Comparison of ENCODE assay signal across 10 cellular contexts in the genomic region with DNA sequence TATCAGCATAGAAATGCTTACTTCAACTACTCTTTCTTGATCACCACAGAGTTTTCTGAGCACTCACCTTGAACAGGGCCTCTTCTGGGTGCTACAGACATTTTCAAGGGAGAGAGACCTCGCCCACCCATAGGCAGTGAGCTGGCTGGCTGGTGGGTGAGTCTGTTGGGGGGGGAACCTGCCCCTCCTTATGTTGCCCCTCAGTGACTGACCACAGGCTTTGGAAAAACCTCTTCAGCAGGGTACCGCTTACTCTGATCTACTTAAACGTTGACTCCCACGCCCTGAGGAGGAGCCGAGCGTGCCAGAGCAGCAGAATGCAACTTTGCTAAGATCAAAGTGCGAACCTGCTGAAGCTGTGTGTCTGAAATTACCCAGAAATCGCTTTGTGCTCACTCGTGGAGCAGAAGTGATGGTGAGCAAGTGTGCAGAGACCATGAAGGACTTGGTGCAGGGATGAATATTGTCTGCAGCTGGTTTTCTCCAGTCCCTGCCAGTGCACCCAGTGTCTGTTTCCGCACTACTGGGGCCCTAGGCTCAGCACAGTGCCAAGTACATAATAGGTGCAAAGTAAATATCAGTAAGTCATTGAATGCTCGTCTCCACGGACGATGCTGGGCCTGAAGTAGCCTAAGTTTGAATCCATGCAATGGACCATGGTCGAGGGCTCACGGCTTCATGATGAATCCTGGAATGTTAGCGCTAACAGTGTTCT.
DNase-seq lines count a peak whose midpoint lies in the region; ATAC-seq lines count a peak whose summit lies in the region.
"Had no signal": no experiment of that assay in that cellular context is flagged by ENCODE, and none has a peak within 500 bp of the region (broad histone marks: within the 10 kb centered on the region; RNA-seq: fewer than 3 reads in every experiment).

No MANE protein-coding gene starts in this region.

- WGBS in mesendoderm (ENCODE audit: extremely low coverage, insufficient coverage, low lambda C conversion rate) = no CpG with 5 or more reads among the region's 16 CpGs

- no peaks in the 10 kb centered on the region for H3K9me3 ChIP-seq in naive thymus-derived CD4-positive, alpha-beta T cell (ENCODE audit: control insufficient read depth in 2 of 3, low read length in 3 of 3)
- H3K9me3 ChIP-seq: A549 had no signal

- no peak overlapping the region for H3K4me2 ChIP-seq in mesendoderm (ENCODE audit: low read length)
- H3K4me2 ChIP-seq: A549 had no signal

- no peaks in the 10 kb centered on the region for H3K27me3 Mint-ChIP-seq in naive thymus-derived CD4-positive, alpha-beta T cell
- no peaks in the 10 kb centered on the region for H3K27me3 Mint-ChIP-seq in stimulated activated naive CD8-positive, alpha-beta T cell treated with anti-CD3 and anti-CD28 coated beads, Interleukin-15, amount 100 ng/mL, for 72 hours

- no peak overlapping the region for H4K8ac ChIP-seq in mesendoderm (ENCODE audit: low read depth, low read length)

- peak overlapping the region; percentile 84 to 97 (median 94) for H3K27ac Mint-ChIP-seq in naive thymus-derived CD4-positive, alpha-beta T cell
- H3K27ac Mint-ChIP-seq in stimulated activated naive CD8-positive, alpha-beta T cell treated with anti-CD3 and anti-CD28 coated beads, Interleukin-15, amount 100 ng/mL, for 72 hours = peak overlapping the region; percentile 91 to 93

- no peak overlapping the region for H2BK15ac ChIP-seq in mesendoderm (replicated peaks; ENCODE audit: low read depth)

- no peak overlapping the region for H2BK5ac ChIP-seq in mesendoderm (ENCODE audit: low read length)

- H3K4me1 Mint-ChIP-seq in naive thymus-derived CD4-positive, alpha-beta T cell = peaks cover 42 to 74% (median 71%) of the 10 kb centered on the region in 7 donors
- H3K4me1 Mint-ChIP-seq in stimulated activated naive CD8-positive, alpha-beta T cell treated with anti-CD3 and anti-CD28 coated beads, Interleukin-15, amount 100 ng/mL, for 72 hours = peaks cover 88% of the 10 kb centered on the region

- no peaks in the 10 kb centered on the region for H3K27me3 ChIP-seq in naive thymus-derived CD4-positive, alpha-beta T cell (ENCODE audit: control insufficient read depth in 2 of 2, insufficient read depth in 2 of 2, low read length in 2 of 2)
- no peaks in the 10 kb centered on the region for H3K27me3 ChIP-seq in mesendoderm (ENCODE audit: insufficient read depth, low read length, poor library complexity)

- H2AK5ac ChIP-seq in mesendoderm (ENCODE audit: low read length) = no peak overlapping the region

- peak; percentile 38 for DNase-seq in activated gamma-delta T cell treated with Interleukin-2 at 50 U/mL for 16 hours
- no peak for DNase-seq in activated gamma-delta T cell (lab: John Stamatoyannopoulos, UW)
- DNase-seq in activated T-cell treated with anti-CD3 and anti-CD28 coated beads, Interleukin-2, amount 50 U/mL, for 48 hours = peak; percentile 74 to 77
- DNase-seq in naive thymus-derived CD4-positive, alpha-beta T cell = peak in 7 of 9 donors; percentile 44 to 57 (median 50)
- DNase-seq in stimulated activated naive CD8-positive, alpha-beta T cell treated with anti-CD3 and anti-CD28 coated beads, Interleukin-15, amount 100 ng/mL, for 72 hours = peak; percentile 64 to 79
- DNase-seq in mesendoderm = no peak
- no peak for DNase-seq in midbrain (lab: John Stamatoyannopoulos, UW)
- no peak for DNase-seq in NK-92 (lab: John Stamatoyannopoulos, UW; ENCODE audit: unreplicated experiment)
- DNase-seq: NCI-H1105 had no signal

- peak overlapping the region; percentile 64 to 76 (median 68) for H3K4me3 Mint-ChIP-seq in naive thymus-derived CD4-positive, alpha-beta T cell
- H3K4me3 Mint-ChIP-seq in stimulated activated naive CD8-positive, alpha-beta T cell treated with anti-CD3 and anti-CD28 coated beads, Interleukin-15, amount 100 ng/mL, for 72 hours = peak overlapping the region; percentile 76 to 80

- H3K9ac ChIP-seq in mesendoderm (ENCODE audit: low read length) = no peak overlapping the region

- H3K27ac ChIP-seq in naive thymus-derived CD4-positive, alpha-beta T cell (ENCODE audit: low read depth, low read length) = peak overlapping the region; percentile 67
- H3K27ac ChIP-seq in mesendoderm (ENCODE audit: low read depth, low read length) = no peak overlapping the region

- peak; percentile 32 for ATAC-seq in naive thymus-derived CD4-positive, alpha-beta T cell
- ATAC-seq in stimulated activated naive CD8-positive, alpha-beta T cell treated with anti-CD3 and anti-CD28 coated beads, Interleukin-15, amount 100 ng/mL, for 72 hours = peak; percentile 72
- ATAC-seq: A549 had no signal

- peaks cover 0 to 2% (median 0%) of the 10 kb centered on the region in 11 donors for H3K9me3 Mint-ChIP-seq in naive thymus-derived CD4-positive, alpha-beta T cell
- H3K9me3 Mint-ChIP-seq in stimulated activated naive CD8-positive, alpha-beta T cell treated with anti-CD3 and anti-CD28 coated beads, Interleukin-15, amount 100 ng/mL, for 72 hours = peaks cover 5 to 7% of the 10 kb centered on the region in 2 donors

- no peak overlapping the region for H3K18ac ChIP-seq in mesendoderm (ENCODE audit: low read length)

- no peak overlapping the region for H2BK120ac ChIP-seq in mesendoderm (ENCODE audit: low read depth, low read length)

- H3K4ac ChIP-seq in mesendoderm (ENCODE audit: low read depth, low read length) = no peak overlapping the region

- H3K79me2 ChIP-seq in mesendoderm (ENCODE audit: control insufficient read depth, insufficient read depth, low read length) = no peaks in the 10 kb centered on the region

- H3K4me1 ChIP-seq in naive thymus-derived CD4-positive, alpha-beta T cell (ENCODE audit: control insufficient read depth in 2 of 2, insufficient read depth in 2 of 2, low read length in 2 of 2) = peaks cover 14 to 62% of the 10 kb centered on the region in 2 donors
- H3K4me1 ChIP-seq in mesendoderm (ENCODE audit: control insufficient read depth, low read depth, low read length) = peaks cover 5% of the 10 kb centered on the region

- H3K36me3 Mint-ChIP-seq in naive thymus-derived CD4-positive, alpha-beta T cell = peaks cover 0 to 3% (median 0%) of the 10 kb centered on the region in 5 donors

- intact Hi-C loops in naive thymus-derived CD4-positive, alpha-beta T cell (cut with micrococcal nuclease) = loop anchor here (1.0 kb wide), 5 partner anchors 9 to 169 kb away; no protein-coding TSS in a partner anchor

- peak overlapping the region; percentile 8 for H3K4me3 ChIP-seq in naive thymus-derived CD4-positive, alpha-beta T cell (ENCODE audit: low read length)
- H3K4me3 ChIP-seq in mesendoderm (ENCODE audit: low read length) = no peak overlapping the region
- H3K4me3 ChIP-seq: A549 had no signal

- CTCF ChIA-PET in naive thymus-derived CD4-positive, alpha-beta T cell (lab: Charles Lee) = interaction anchor here (0.7 kb wide), 1 partner anchor 110 kb away, joined by 3 read pairs; no protein-coding TSS in a partner anchor

- no peaks in the 10 kb centered on the region for H3K79me1 ChIP-seq in mesendoderm (ENCODE audit: low read length)

- H4K5ac ChIP-seq in mesendoderm (ENCODE audit: low read length) = no peak overlapping the region

- no peaks in the 10 kb centered on the region for H3K36me3 ChIP-seq in naive thymus-derived CD4-positive, alpha-beta T cell (ENCODE audit: control insufficient read depth in 2 of 3, insufficient read depth in 3 of 3, low read length in 3 of 3)
- H3K36me3 ChIP-seq in mesendoderm (ENCODE audit: control insufficient read depth, insufficient read depth, low read length) = no peaks in the 10 kb centered on the region

- POLR2A ChIA-PET in naive thymus-derived CD4-positive, alpha-beta T cell (lab: Charles Lee) = interaction anchor here (0.6 to 6.7 kb wide), 7 partner anchors 8 to 157 kb away, joined by 3 to 64 read pairs (median 3); a partner anchor contains a TSS

- H3K23ac ChIP-seq in mesendoderm (ENCODE audit: low read length) = no peak overlapping the region

- H3K56ac ChIP-seq in mesendoderm (ENCODE audit: low read length) = no peak overlapping the region

Comparison
In these comparisons a context has a peak if more than half of its experiments do, and no peak if none do; other contexts are left out.
1. DNase-seq: peak in activated gamma-delta T cell treated with Interleukin-2 at 50 U/mL for 16 hours (single experiment), activated T-cell treated with anti-CD3 and anti-CD28 coated beads, Interleukin-2, amount 50 U/mL, for 48 hours (2 of 2), naive thymus-derived CD4-positive, alpha-beta T cell (7 of 9) and stimulated activated naive CD8-positive, alpha-beta T cell treated with anti-CD3 and anti-CD28 coated beads, Interleukin-15, amount 100 ng/mL, for 72 hours (2 of 2); none in activated gamma-delta T cell (single experiment), mesendoderm (single experiment), midbrain (single experiment) and NK-92 (single experiment).